Comparison of ENCODE assay signal across 8 cellular contexts in genomic region chr20:44733341-44734069, GRCh38. TPM values are rescaled to one million over a fixed set of nuclear protein-coding genes. Genes with fewer than 3 reads are reported as not detected.
A peak's percentile ranks its signal among the peaks of the same experiment; 100 is the strongest.
DNase-seq lines count a peak whose midpoint lies in the region; ATAC-seq lines count a peak whose summit lies in the region.

No MANE protein-coding gene starts in this region.

- H3K27ac Mint-ChIP-seq in naive thymus-derived CD8-positive, alpha-beta T cell: peak overlapping the region in 5 of 10 donors; percentile 40 to 72 (median 63)

- H3K4me1 Mint-ChIP-seq in naive thymus-derived CD8-positive, alpha-beta T cell: peaks cover 11 to 17% (median 14%) of the 10 kb centered on the region in 4 donors

- peak; percentile 66 for ATAC-seq in esophagus mucosa
- ATAC-seq in naive thymus-derived CD8-positive, alpha-beta T cell: peak; percentile 79 to 88
- ATAC-seq in GM19035 (IDR thresholded peaks at IDR 0.05; ENCODE audit: unreplicated experiment): no peak

- H3K27me3 Mint-ChIP-seq in naive thymus-derived CD8-positive, alpha-beta T cell: no peaks in the 10 kb centered on the region

- peaks cover 0 to 8% (median 0%) of the 10 kb centered on the region in 9 donors for H3K9me3 Mint-ChIP-seq in naive thymus-derived CD8-positive, alpha-beta T cell

- peaks cover 0 to 2% (median 0%) of the 10 kb centered on the region in 3 donors for H3K36me3 Mint-ChIP-seq in naive thymus-derived CD8-positive, alpha-beta T cell

- DNase-seq in AML-193 (lab: John Stamatoyannopoulos, UW): peak; percentile 31 to 34
- DNase-seq in GM19240 (ENCODE audit: insufficient read length, low spot score): peak; percentile 42
- peak; percentile 55 for DNase-seq in NCI-H69 (lab: John Stamatoyannopoulos, UW)
- DNase-seq in activated T-cell treated with anti-CD3 and anti-CD28 coated beads for 48 hours (ENCODE audit: low read depth): peak; percentile 50
- peak; percentile 37 to 76 (median 58) for DNase-seq in naive thymus-derived CD8-positive, alpha-beta T cell
- DNase-seq in stromal cell of bone marrow (ENCODE audit: low read depth): peak; percentile 55

- no peak overlapping the region for H3K4me3 Mint-ChIP-seq in naive thymus-derived CD8-positive, alpha-beta T cell

- POLR2A ChIA-PET in naive thymus-derived CD8-positive, alpha-beta T cell (lab: Charles Lee): no interaction called here

RNA-seq across cellular contexts. Expression of gene KCNK15, which starts 12.2 kb away (rescaled TPM):
- total RNA-seq in esophagus mucosa: 1.0 TPM
- not detected for total RNA-seq in naive thymus-derived CD8-positive, alpha-beta T cell
- not detected for polyA plus RNA-seq in naive thymus-derived CD8-positive, alpha-beta T cell

RNA-seq across cellular contexts. Expression of gene CCN5, which starts 18.3 kb away (rescaled TPM):
- 1.9 TPM for total RNA-seq in esophagus mucosa
- not detected for total RNA-seq in naive thymus-derived CD8-positive, alpha-beta T cell
- not detected for polyA plus RNA-seq in naive thymus-derived CD8-positive, alpha-beta T cell
